ENCODE assay signal across 8 cellular contexts in the genomic region with DNA sequence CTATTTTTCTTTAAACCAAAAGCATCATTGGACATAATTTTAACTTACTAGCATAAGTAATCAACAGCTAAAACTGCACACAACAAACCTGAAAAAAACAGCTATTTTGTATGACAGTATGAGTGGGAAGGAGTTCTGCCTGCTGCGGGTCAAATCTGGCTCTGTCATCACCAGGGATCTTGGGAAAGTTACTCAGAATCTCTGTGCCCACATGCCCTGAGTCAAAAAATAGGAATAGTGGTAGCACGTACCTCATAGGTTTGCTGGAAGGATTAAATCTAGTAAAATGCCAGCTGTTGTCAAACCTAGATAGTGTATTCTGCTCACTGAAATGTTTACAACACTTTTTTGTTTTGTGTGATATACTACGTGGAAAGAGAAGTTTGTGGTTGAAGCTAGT. TPM values are rescaled to one million over a fixed set of nuclear protein-coding genes. Genes with fewer than 3 reads are reported as not detected.
DNase-seq lines count a peak whose midpoint lies in the region; ATAC-seq and TF ChIP-seq lines count a peak whose summit lies in the region.

No MANE protein-coding gene starts in this region.

- H3K27ac Mint-ChIP-seq in activated naive CD8-positive, alpha-beta T cell treated with anti-CD3 and anti-CD28 coated beads, Interleukin-2, amount 10 ng/mL, durations not matched to agents 7 days and 5 days: peak overlapping the region; percentile 100

- no peaks in the 10 kb centered on the region for H3K9me3 Mint-ChIP-seq in activated naive CD8-positive, alpha-beta T cell treated with anti-CD3 and anti-CD28 coated beads, Interleukin-2, amount 10 ng/mL, durations not matched to agents 7 days and 5 days

- peaks cover 10% of the 10 kb centered on the region for H3K36me3 ChIP-seq in suprapubic skin

- DNase-seq in NCI-H82 (lab: John Stamatoyannopoulos, UW) (peak; percentile 25), NCI-H82 treated with DMSO at 0.1 percent for 48 hours (lab: John Stamatoyannopoulos, UW; ENCODE audit: unreplicated experiment) (no peak), iris pigment epithelial cell (ENCODE audit: low read depth) (peak; percentile 32), suprapubic skin (ENCODE audit: low spot score in 2 of 2) (no peak), hippocampal formation (lab: John Stamatoyannopoulos, UW) (no peak), GOT3 (lab: John Stamatoyannopoulos, UW) (no peak), middle frontal gyrus (ENCODE audit: extremely low spot score, low spot score) (no peak)
- DNase-seq in activated naive CD8-positive, alpha-beta T cell treated with anti-CD3 and anti-CD28 coated beads, Interleukin-2, amount 10 ng/mL, durations not matched to agents 7 days and 5 days: no peak

- WGBS in suprapubic skin: 14% methylated on average over 3 of the region's 3 CpGs

- peak overlapping the region; percentile 98 for H3K4me3 Mint-ChIP-seq in activated naive CD8-positive, alpha-beta T cell treated with anti-CD3 and anti-CD28 coated beads, Interleukin-2, amount 10 ng/mL, durations not matched to agents 7 days and 5 days

- H3K9me3 ChIP-seq in suprapubic skin: no peaks in the 10 kb centered on the region

- no peak for TF ChIP-seq CTCF in suprapubic skin (IDR thresholded peaks at IDR 0.05)

- peak overlapping the region; percentile 96 for H3K27ac ChIP-seq in suprapubic skin

- peaks cover 31% of the 10 kb centered on the region for H3K4me1 Mint-ChIP-seq in activated naive CD8-positive, alpha-beta T cell treated with anti-CD3 and anti-CD28 coated beads, Interleukin-2, amount 10 ng/mL, durations not matched to agents 7 days and 5 days

- peaks cover 15% of the 10 kb centered on the region for H3K36me3 Mint-ChIP-seq in activated naive CD8-positive, alpha-beta T cell treated with anti-CD3 and anti-CD28 coated beads, Interleukin-2, amount 10 ng/mL, durations not matched to agents 7 days and 5 days

- H3K4me3 ChIP-seq in suprapubic skin: peak overlapping the region; percentile 92

- H3K4me1 ChIP-seq in suprapubic skin: peaks cover 25% of the 10 kb centered on the region

- POLR2A ChIA-PET in activated naive CD8-positive, alpha-beta T cell treated with anti-CD3 and anti-CD28 coated beads, Interleukin-2, amount 10 ng/mL, durations not matched to agents 7 days and 5 days (lab: Charles Lee): interaction anchor here (0.8 to 3.4 kb wide), 6 partner anchors 13 to 1666 kb away, joined by 3 to 78 read pairs (median 4); a partner anchor contains a TSS

- no peaks in the 10 kb centered on the region for H3K27me3 ChIP-seq in suprapubic skin

- H3K27me3 Mint-ChIP-seq in activated naive CD8-positive, alpha-beta T cell treated with anti-CD3 and anti-CD28 coated beads, Interleukin-2, amount 10 ng/mL, durations not matched to agents 7 days and 5 days: peaks cover 14% of the 10 kb centered on the region

- ATAC-seq in activated naive CD8-positive, alpha-beta T cell treated with anti-CD3 and anti-CD28 coated beads, Interleukin-2, amount 10 ng/mL, durations not matched to agents 7 days and 5 days (ENCODE audit: low read depth): no peak

- TF ChIP-seq POLR2A in suprapubic skin (IDR thresholded peaks at IDR 0.05): no peak

- no peak for TF ChIP-seq EP300 in suprapubic skin (IDR thresholded peaks at IDR 0.05)

RNA-seq across cellular contexts. Expression of a gene that starts 1.1 kb away (rescaled TPM):
- total RNA-seq in activated naive CD8-positive, alpha-beta T cell treated with anti-CD3 and anti-CD28 coated beads, Interleukin-2, amount 10 ng/mL, durations not matched to agents 7 days and 5 days: 10 to 100 TPM; 15.4 to 18.9 TPM
- total RNA-seq in suprapubic skin: 10 to 100 TPM; 15.0 to 27.7 (median 19.4) TPM

RNA-seq across cellular contexts. Expression of a gene that starts 33.9 kb away (rescaled TPM):
- total RNA-seq in activated naive CD8-positive, alpha-beta T cell treated with anti-CD3 and anti-CD28 coated beads, Interleukin-2, amount 10 ng/mL, durations not matched to agents 7 days and 5 days: 10 to 100 TPM; 46.1 to 47.7 TPM
- total RNA-seq in suprapubic skin: 10 to 100 TPM; 59.1 to 86.2 (median 69.1) TPM

RNA-seq across cellular contexts. Expression of a gene that starts 44.7 kb away (rescaled TPM):
- not detected for total RNA-seq in activated naive CD8-positive, alpha-beta T cell treated with anti-CD3 and anti-CD28 coated beads, Interleukin-2, amount 10 ng/mL, durations not matched to agents 7 days and 5 days
- total RNA-seq in suprapubic skin: not detected

Comparison
In these comparisons a context has a peak if more than half of its experiments do, and no peak if none do; other contexts are left out.
1. DNase-seq: peak in NCI-H82 (single experiment) and iris pigment epithelial cell (single experiment); none in NCI-H82 treated with DMSO at 0.1 percent for 48 hours (single experiment), activated naive CD8-positive, alpha-beta T cell treated with anti-CD3 and anti-CD28 coated beads, Interleukin-2, amount 10 ng/mL, durations not matched to agents 7 days and 5 days (single experiment), suprapubic skin (0 of 2), hippocampal formation (0 of 2), GOT3 (single experiment) and middle frontal gyrus (single experiment).